8 cellular contexts compared by ENCODE assay signal in the genomic region with DNA sequence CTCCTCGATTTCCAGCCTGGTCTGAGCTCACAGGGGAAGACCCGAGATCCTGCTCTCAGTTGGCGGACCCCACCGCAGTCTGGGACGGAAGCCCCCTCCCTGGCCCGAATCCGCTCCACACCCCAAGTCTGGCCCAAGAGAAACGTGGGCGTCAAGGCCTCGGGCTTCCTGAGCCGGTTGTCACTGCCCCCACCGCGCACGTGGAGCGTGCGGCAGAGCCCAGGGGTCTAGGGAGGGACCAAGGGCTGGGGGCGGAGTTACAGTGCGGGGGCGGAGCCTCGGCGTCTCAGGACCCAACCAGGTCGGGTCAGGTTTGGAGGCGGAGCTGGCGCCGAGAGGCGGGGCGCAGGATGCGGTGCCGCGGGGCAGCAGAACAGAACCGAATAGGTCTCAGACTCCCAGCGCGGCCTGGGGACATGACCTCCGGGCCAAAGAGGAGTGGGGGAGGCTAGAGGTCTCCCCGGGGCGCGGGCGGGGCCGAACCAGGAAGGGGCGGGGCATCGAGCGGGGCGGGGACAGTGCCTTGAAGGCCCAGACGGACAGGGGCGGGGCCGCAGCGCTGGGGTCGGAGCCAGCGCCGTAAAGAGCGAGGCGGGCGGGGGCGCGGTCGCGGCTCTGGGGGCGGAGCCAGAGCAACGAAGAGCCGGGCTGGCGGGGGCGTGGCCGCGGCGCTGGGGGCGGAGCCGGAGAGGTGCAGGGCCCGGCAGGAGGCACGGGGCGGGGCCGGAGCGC. TPM values are rescaled to one million over a fixed set of nuclear protein-coding genes. Genes with fewer than 3 reads are reported as not detected.
DNase-seq lines count a peak whose midpoint lies in the region; TF ChIP-seq lines count a peak whose summit lies in the region.

No MANE protein-coding gene starts in this region.

- peaks cover 3% of the 10 kb centered on the region; the same call in 1 of the 2 replicates for H3F3A ChIP-seq in Loucy (ENCODE audit: low read depth)

- H3K36me3 ChIP-seq in Loucy (ENCODE audit: insufficient read depth, low read length) = no peaks in the 10 kb centered on the region
- no peaks in the 10 kb centered on the region for H3K36me3 ChIP-seq in SJSA1

- peaks cover 23% of the 10 kb centered on the region for H4K20me1 ChIP-seq in Loucy (ENCODE audit: insufficient read depth, low read length, poor library complexity, severe bottlenecking)

- H3K9me3 ChIP-seq in Loucy (ENCODE audit: insufficient read depth, low read depth, low read length) = no peaks in the 10 kb centered on the region
- no peaks in the 10 kb centered on the region for H3K9me3 ChIP-seq in SJSA1 (replicated peaks)

- H3K4me1 ChIP-seq in Loucy (ENCODE audit: insufficient read depth, low read length, poor library complexity, severe bottlenecking) (peaks cover 11% of the 10 kb centered on the region), SJSA1 (replicated peaks) (peaks cover 33% of the 10 kb centered on the region)

- H3K9me2 ChIP-seq in Loucy (replicated peaks; ENCODE audit: low read depth, low read length) = no peaks in the 10 kb centered on the region

- H3K4me3 ChIP-seq in Loucy (ENCODE audit: low read length, poor library complexity, severe bottlenecking) (peak overlapping the region; percentile 77), SJSA1 (peak overlapping the region; percentile 64)

- peak overlapping the region; percentile 58 for H3K27ac ChIP-seq in SJSA1

- H3K27me3 ChIP-seq in Loucy (ENCODE audit: insufficient read depth, low read length, poor library complexity, severe bottlenecking) (no peaks in the 10 kb centered on the region), SJSA1 (replicated peaks) (peaks cover 5% of the 10 kb centered on the region; the same call in 1 of the 2 replicates)

- peak overlapping the region; percentile 48 for H3K4me2 ChIP-seq in Loucy (ENCODE audit: low read depth, low read length, poor library complexity, severe bottlenecking)

- H2AFZ ChIP-seq in Loucy (ENCODE audit: low read length) = peak overlapping the region; percentile 88

- no peak for TF ChIP-seq CTCF in Loucy (conservative IDR thresholded peaks at IDR 0.05; ENCODE audit: low read length)

- H3K9ac ChIP-seq in Loucy (ENCODE audit: low read depth, low read length, poor library complexity, severe bottlenecking) = peak overlapping the region; percentile 58

- H3K79me2 ChIP-seq in Loucy (ENCODE audit: insufficient read depth, low read length) = peaks cover 34% of the 10 kb centered on the region

- DNase-seq in EH (ENCODE audit: low read depth) (peak; percentile 94), H4 (ENCODE audit: low spot score) (peak; percentile 87), SJSA1 (ENCODE audit: low read depth in 1 of 2, low spot score in 2 of 2) (peak; percentile 73 to 98), globus pallidus (ENCODE audit: low spot score) (peak; percentile 92), nucleus accumbens (lab: John Stamatoyannopoulos, UW) (peak; percentile 17 to 97 (median 88)), superior temporal gyrus (ENCODE audit: extremely low spot score) (peak; percentile 85)
- peak; percentile 100 for DNase-seq in activated naive CD4-positive, alpha-beta T cell treated with anti-CD3 and anti-CD28 coated beads, Interleukin-2, amount 50 U/mL, for 16 hours

RNA-seq across cellular contexts. Expression of a gene that starts 0.4 kb away (rescaled TPM):
- total RNA-seq in H4 (2014; rRNA removed; shearing (Covaris generic)) = 0.29 and 0.86 TPM in 2 replicates
- 0.38 and 0.92 TPM in 2 replicates for total RNA-seq in SJSA1 (2014; rRNA removed; shearing (Covaris generic))

Comparison
In these comparisons a context has a peak if more than half of its experiments do, and no peak if none do; other contexts are left out.
1. Peak in every context shown above with its lines: DNase-seq, H3K4me3 ChIP-seq and H3K27ac ChIP-seq.